In the genomic region with DNA sequence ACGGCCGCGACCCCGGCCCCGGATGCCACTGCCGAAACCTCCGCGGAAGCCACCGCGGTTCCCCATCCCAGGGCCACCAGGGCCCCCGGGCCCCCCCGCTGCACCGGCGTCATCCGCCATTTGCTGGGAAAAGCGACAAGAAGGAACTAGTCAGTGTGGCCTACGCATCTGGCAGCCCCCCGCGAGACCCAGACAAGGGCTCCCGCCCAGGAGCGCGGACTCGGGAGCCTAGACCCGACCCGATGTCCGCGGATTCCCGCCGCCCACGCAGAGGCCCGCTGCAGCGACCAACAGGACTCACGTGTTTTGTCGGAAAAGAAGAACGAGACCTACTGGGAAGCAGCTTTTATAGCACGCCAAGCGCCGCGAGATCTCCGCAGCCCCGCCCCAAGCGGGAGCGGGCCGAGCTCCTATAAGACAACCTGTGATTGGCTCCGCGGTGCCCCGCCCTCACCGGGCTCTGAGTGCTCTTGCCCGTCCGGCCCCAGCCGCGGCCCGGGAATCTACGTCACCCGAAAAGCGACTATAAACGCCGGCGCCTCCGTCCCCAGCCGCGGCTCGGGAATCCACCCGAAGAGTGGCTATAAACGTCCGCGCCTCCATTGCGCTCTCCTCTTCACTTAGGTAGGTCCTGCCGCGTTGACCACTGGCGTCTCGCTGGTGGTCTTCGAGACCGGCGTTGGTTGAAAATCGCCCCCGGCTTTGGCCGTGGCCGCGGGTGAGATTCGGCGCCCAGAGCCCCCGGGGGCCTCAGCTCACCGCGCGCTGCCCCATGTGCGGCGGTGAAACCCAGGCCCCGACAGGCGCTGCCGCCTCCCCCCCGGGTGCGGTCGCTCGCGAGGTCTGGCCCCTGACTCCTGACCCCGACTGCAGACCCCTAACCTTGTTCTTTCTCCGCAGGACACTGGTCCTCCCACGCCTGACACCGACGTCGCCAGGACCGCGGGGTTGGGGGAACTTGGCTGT, we compare ENCODE assay signal across 1 cellular context.
TF ChIP-seq lines count a peak whose summit lies in the region.

Gene RPS2, minus strand, starts transcription at position 321 of the 966 bp plus-strand sequence. Its CDS starts 201 bp downstream, at position 120.

TF ChIP-seq in GM12878, 131 proteins besides CTCF, POLR2A, EP300 and RAD21 (continued from another document and continues in another):
- TF ChIP-seq REST (IDR thresholded peaks at IDR 0.05; ENCODE audit: low read depth, low read length): peak; percentile 63
- TF ChIP-seq CREB1 (IDR thresholded peaks at IDR 0.05; ENCODE audit: low read depth): peak; percentile 97
- peak; percentile 81; the same call in 1 of the 2 replicates for TF ChIP-seq RELB (IDR thresholded peaks at IDR 0.05; ENCODE audit: low read depth)
- TF ChIP-seq IRF5 (IDR thresholded peaks at IDR 0.05; ENCODE audit: borderline replicate concordance): peak; percentile 66; the same call in 1 of the 2 replicates
- peak; percentile 63 for TF ChIP-seq FOXM1 (IDR thresholded peaks at IDR 0.05; ENCODE audit: low read depth, low read length)
- peak; percentile 80 for TF ChIP-seq BRCA1 (IDR thresholded peaks at IDR 0.05; ENCODE audit: low read depth, low read length)
- TF ChIP-seq MTA2 (IDR thresholded peaks at IDR 0.05; ENCODE audit: low read depth): no peak
- peak; percentile 100 for TF ChIP-seq PML (IDR thresholded peaks at IDR 0.05; ENCODE audit: low read length)
- TF ChIP-seq SREBF1 (IDR thresholded peaks at IDR 0.05; ENCODE audit: low read length): no peak
- peak; percentile 96 for TF ChIP-seq ZNF687 (IDR thresholded peaks at IDR 0.05)
- peak; percentile 99 for TF ChIP-seq CHD2 (IDR thresholded peaks at IDR 0.05; ENCODE audit: borderline replicate concordance, low read depth, low read length)
- TF ChIP-seq, protein P1, sequence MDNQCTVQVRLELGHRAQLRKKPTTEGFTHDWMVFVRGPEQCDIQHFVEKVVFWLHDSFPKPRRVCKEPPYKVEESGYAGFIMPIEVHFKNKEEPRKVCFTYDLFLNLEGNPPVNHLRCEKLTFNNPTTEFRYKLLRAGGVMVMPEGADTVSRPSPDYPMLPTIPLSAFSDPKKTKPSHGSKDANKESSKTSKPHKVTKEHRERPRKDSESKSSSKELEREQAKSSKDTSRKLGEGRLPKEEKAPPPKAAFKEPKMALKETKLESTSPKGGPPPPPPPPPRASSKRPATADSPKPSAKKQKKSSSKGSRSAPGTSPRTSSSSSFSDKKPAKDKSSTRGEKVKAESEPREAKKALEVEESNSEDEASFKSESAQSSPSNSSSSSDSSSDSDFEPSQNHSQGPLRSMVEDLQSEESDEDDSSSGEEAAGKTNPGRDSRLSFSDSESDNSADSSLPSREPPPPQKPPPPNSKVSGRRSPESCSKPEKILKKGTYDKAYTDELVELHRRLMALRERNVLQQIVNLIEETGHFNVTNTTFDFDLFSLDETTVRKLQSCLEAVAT (IDR thresholded peaks at IDR 0.05): peak; percentile 72
- TF ChIP-seq EGR1 (IDR thresholded peaks at IDR 0.05; ENCODE audit: borderline replicate concordance in 1 of 2, low read depth in 2 of 2, low read length in 2 of 2): peak; percentile 89 to 100
- no peak for TF ChIP-seq JUND (IDR thresholded peaks at IDR 0.05; ENCODE audit: low read depth, low read length)
- TF ChIP-seq IRF3 (IDR thresholded peaks at IDR 0.05): peak; percentile 68
- TF ChIP-seq BHLHE40 (IDR thresholded peaks at IDR 0.05; ENCODE audit: borderline replicate concordance in 1 of 2, low read depth in 2 of 2, low read length in 1 of 2): peak; percentile 69 to 92; a peak in 3 of 4 replicates
- no peak for TF ChIP-seq ZBTB11 (CRISPR knock-in tag; IDR thresholded peaks at IDR 0.05)
- peak; percentile 70 for TF ChIP-seq SMARCA5 (IDR thresholded peaks at IDR 0.05)
- 0 out of 2 replicates have a peak, but pooled peaks have one; percentile 15 for TF ChIP-seq BCL11A (IDR thresholded peaks at IDR 0.05; ENCODE audit: low read depth, low read length)
- TF ChIP-seq SP1 (IDR thresholded peaks at IDR 0.05; ENCODE audit: low read depth, low read length): peak; percentile 93
- TF ChIP-seq SUPT20H (IDR thresholded peaks at IDR 0.05; ENCODE audit: borderline replicate concordance, control insufficient read depth, low read depth, low read length): no peak
- TF ChIP-seq SIN3A (IDR thresholded peaks at IDR 0.05; ENCODE audit: low read depth, low read length): peak; percentile 63; the same call in 1 of the 2 replicates
- no peak for TF ChIP-seq ETV6 (conservative IDR thresholded peaks at IDR 0.05 in 1 of 2, IDR thresholded peaks at IDR 0.05 in 1 of 2; ENCODE audit: borderline replicate concordance in 1 of 2, low read depth in 1 of 2)
- peak; percentile 48; the same call in 1 of the 2 replicates for TF ChIP-seq TCF7 (IDR thresholded peaks at IDR 0.05; ENCODE audit: borderline replicate concordance)
- TF ChIP-seq SIX5 (IDR thresholded peaks at IDR 0.05; ENCODE audit: low read depth, low read length, severe bottlenecking): peak; percentile 26
- peak; percentile 99 for TF ChIP-seq CBFB (IDR thresholded peaks at IDR 0.05; ENCODE audit: low read depth)
- peak; percentile 99 for TF ChIP-seq POU2F2 (IDR thresholded peaks at IDR 0.05; ENCODE audit: borderline replicate concordance, low read depth, low read length)
- TF ChIP-seq CREM (IDR thresholded peaks at IDR 0.05; ENCODE audit: low read depth): peak; percentile 98
- TF ChIP-seq HCFC1 (IDR thresholded peaks at IDR 0.05; ENCODE audit: low read length): peak; percentile 73
- TF ChIP-seq, protein P2, sequence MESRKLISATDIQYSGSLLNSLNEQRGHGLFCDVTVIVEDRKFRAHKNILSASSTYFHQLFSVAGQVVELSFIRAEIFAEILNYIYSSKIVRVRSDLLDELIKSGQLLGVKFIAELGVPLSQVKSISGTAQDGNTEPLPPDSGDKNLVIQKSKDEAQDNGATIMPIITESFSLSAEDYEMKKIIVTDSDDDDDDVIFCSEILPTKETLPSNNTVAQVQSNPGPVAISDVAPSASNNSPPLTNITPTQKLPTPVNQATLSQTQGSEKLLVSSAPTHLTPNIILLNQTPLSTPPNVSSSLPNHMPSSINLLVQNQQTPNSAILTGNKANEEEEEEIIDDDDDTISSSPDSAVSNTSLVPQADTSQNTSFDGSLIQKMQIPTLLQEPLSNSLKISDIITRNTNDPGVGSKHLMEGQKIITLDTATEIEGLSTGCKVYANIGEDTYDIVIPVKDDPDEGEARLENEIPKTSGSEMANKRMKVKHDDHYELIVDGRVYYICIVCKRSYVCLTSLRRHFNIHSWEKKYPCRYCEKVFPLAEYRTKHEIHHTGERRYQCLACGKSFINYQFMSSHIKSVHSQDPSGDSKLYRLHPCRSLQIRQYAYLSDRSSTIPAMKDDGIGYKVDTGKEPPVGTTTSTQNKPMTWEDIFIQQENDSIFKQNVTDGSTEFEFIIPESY (IDR thresholded peaks at IDR 0.05): 0 out of 2 replicates have a peak, but pooled peaks have one; percentile 42
